15 cellular contexts compared by ENCODE assay signal in the genomic region with DNA sequence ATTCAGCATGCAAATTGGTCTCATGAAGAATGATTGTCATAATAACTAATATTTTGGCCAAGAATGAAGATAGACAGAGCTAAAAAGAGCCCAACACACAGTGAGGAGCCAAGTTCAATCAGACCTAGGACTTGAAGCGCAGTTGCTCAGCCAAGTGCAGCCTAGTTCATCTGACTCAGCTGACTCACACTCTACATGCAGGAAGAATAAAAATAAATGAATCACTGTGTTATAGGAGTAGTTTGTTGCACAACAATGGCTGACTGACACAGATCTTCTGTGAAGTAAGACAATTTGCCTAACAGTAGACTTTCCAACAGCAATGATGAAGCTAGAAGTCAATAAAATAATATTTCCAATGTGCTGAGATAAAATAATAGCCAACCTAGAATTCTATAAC.
DNase-seq lines count a peak whose midpoint lies in the region; ATAC-seq, FAIRE-seq and TF ChIP-seq lines count a peak whose summit lies in the region.
"Had no signal": no experiment of that assay in that cellular context is flagged by ENCODE, and none has a peak within 500 bp of the region (broad histone marks: within the 10 kb centered on the region; RNA-seq: fewer than 3 reads in every experiment).

No MANE protein-coding gene starts in this region.

- DNase-seq in left ventricle myocardium superior: no peak
- no peak for DNase-seq in cardiac septum (ENCODE audit: low spot score)
- peak; percentile 2 for DNase-seq in astrocyte (ENCODE audit: low read depth)
- peak; percentile 89 for DNase-seq in iris pigment epithelial cell (ENCODE audit: low read depth)
- DNase-seq in aorta: no peak
- no peak for DNase-seq in activated T-helper 2 cell treated with anti-CD3 and anti-CD28 coated beads, Interferon-gamma antibody, Interleukin-2, Interleukin-4, amounts not matched to agents 10 μg/mL and 5 μg/mL and 100 μg/mL, durations not matched to agents 14 hours and 24 hours and 36 hours (ENCODE audit: low spot score)
- no peak for DNase-seq in tibial nerve (ENCODE audit: low spot score in 2 of 2)
- DNase-seq in erythroblast (lab: John Stamatoyannopoulos, UW): no peak
- DNase-seq: effector memory CD8-positive, alpha-beta T cell; NCI-H1092; stimulated activated CD4-positive, alpha-beta T cell treated with anti-CD3 and anti-CD28 coated beads, Interleukin-15, amount 100 ng/mL, for 24 hours had no signal

- intact Hi-C loops in left ventricle myocardium superior (cut with micrococcal nuclease): no loop called here
- intact Hi-C loops in cardiac septum (cut with DNase I): no loop called here
- intact Hi-C loops in aorta (cut with DNase I): no loop called here
- intact Hi-C loops in activated T-helper 2 cell treated with anti-CD3 and anti-CD28 coated beads, Interferon-gamma antibody, Interleukin-2, Interleukin-4, amounts not matched to agents 10 μg/mL and 5 μg/mL and 100 μg/mL, durations not matched to agents 14 hours and 24 hours and 36 hours (cut with micrococcal nuclease): no loop called here

- H3K4me1 Mint-ChIP-seq in astrocyte (ENCODE audit: low read depth, unreplicated experiment): peaks cover 12% of the 10 kb centered on the region
- H3K4me1 Mint-ChIP-seq in activated T-helper 2 cell treated with anti-CD3 and anti-CD28 coated beads, Interferon-gamma antibody, Interleukin-2, Interleukin-4, amounts not matched to agents 10 μg/mL and 5 μg/mL and 100 μg/mL, durations not matched to agents 14 hours and 24 hours and 36 hours (ENCODE audit: low read depth): no peaks in the 10 kb centered on the region
- H3K4me1 Mint-ChIP-seq: stimulated activated memory B cell treated with anti-CD40 and anti-IgM and Interleukin-4, amounts not matched to agents 10 μg/mL and 1 μg/mL and 100 μg/mL, for 72 hours had no signal

- H2AFZ ChIP-seq in astrocyte (ENCODE audit: low read depth, low read length): no peak overlapping the region

- TF ChIP-seq CTCF in astrocyte (IDR thresholded peaks at IDR 0.05; ENCODE audit: insufficient read depth, low read depth, low read length): no peak
- no peak for TF ChIP-seq CTCF in tibial nerve (IDR thresholded peaks at IDR 0.05)

- H3K4me2 ChIP-seq in astrocyte (ENCODE audit: low read length): no peak overlapping the region

- H3K4me1 ChIP-seq in astrocyte (ENCODE audit: insufficient read depth, low read length) (no peaks in the 10 kb centered on the region), aorta (ENCODE audit: control insufficient read depth in 1 of 2, insufficient read depth in 2 of 2, low read length in 2 of 2) (no peaks in the 10 kb centered on the region), tibial nerve (no peaks in the 10 kb centered on the region)

- H3K9me3 Mint-ChIP-seq in astrocyte (ENCODE audit: unreplicated experiment): no peaks in the 10 kb centered on the region
- no peaks in the 10 kb centered on the region for H3K9me3 Mint-ChIP-seq in activated T-helper 2 cell treated with anti-CD3 and anti-CD28 coated beads, Interferon-gamma antibody, Interleukin-2, Interleukin-4, amounts not matched to agents 10 μg/mL and 5 μg/mL and 100 μg/mL, durations not matched to agents 14 hours and 24 hours and 36 hours
- H3K9me3 Mint-ChIP-seq: effector memory CD8-positive, alpha-beta T cell; natural killer cell treated with Interleukin-12 subunit alpha and Interleukin-12 subunit beta and Interleukin-15 and Interleukin-18, amount 100 ng/mL, for 72 hours; T-helper 1 cell treated with Interleukin-12 subunit alpha and Interleukin-12 subunit beta and Interleukin-4 antibody, amounts not matched to agents 30 μg/mL and 1 μg/mL, for 36 hours had no signal

- no peaks in the 10 kb centered on the region for H4K20me1 ChIP-seq in astrocyte (ENCODE audit: insufficient read depth, low read length)

- no peaks in the 10 kb centered on the region for H3K9me3 ChIP-seq in astrocyte (ENCODE audit: insufficient read depth, low read depth, low read length)
- no peaks in the 10 kb centered on the region for H3K9me3 ChIP-seq in aorta (ENCODE audit: control insufficient read depth, low read length)
- no peaks in the 10 kb centered on the region for H3K9me3 ChIP-seq in tibial nerve

- FAIRE-seq in astrocyte (lab: Jason Lieb, UNC): no peak

- no peak overlapping the region for H3K27ac Mint-ChIP-seq in astrocyte (ENCODE audit: unreplicated experiment)
- no peak overlapping the region for H3K27ac Mint-ChIP-seq in activated T-helper 2 cell treated with anti-CD3 and anti-CD28 coated beads, Interferon-gamma antibody, Interleukin-2, Interleukin-4, amounts not matched to agents 10 μg/mL and 5 μg/mL and 100 μg/mL, durations not matched to agents 14 hours and 24 hours and 36 hours
- H3K27ac Mint-ChIP-seq: activated naive CD8-positive, alpha-beta T cell; effector memory CD8-positive, alpha-beta T cell; natural killer cell treated with Interleukin-12 subunit alpha and Interleukin-12 subunit beta and Interleukin-15 and Interleukin-18, amount 100 ng/mL, for 72 hours; stimulated activated memory B cell treated with anti-CD40 and anti-IgM and Interleukin-4, amounts not matched to agents 10 μg/mL and 1 μg/mL and 100 μg/mL, for 72 hours; T-helper 1 cell treated with Interleukin-12 subunit alpha and Interleukin-12 subunit beta and Interleukin-4 antibody, amounts not matched to agents 30 μg/mL and 1 μg/mL, for 36 hours had no signal

- no peak for TF ChIP-seq EP300 in tibial nerve (IDR thresholded peaks at IDR 0.05)

- H3K79me2 ChIP-seq in astrocyte (ENCODE audit: insufficient read depth, low read length): no peaks in the 10 kb centered on the region

- ATAC-seq in left ventricle myocardium superior (peak; percentile 72), aorta (ENCODE audit: low FRiP score) (peak; percentile 63)
- ATAC-seq: effector memory CD8-positive, alpha-beta T cell; natural killer cell treated with Interleukin-12 subunit alpha and Interleukin-12 subunit beta and Interleukin-15 and Interleukin-18, amount 100 ng/mL, for 72 hours; stimulated activated memory B cell treated with anti-CD40 and anti-IgM and Interleukin-4, amounts not matched to agents 10 μg/mL and 1 μg/mL and 100 μg/mL, for 72 hours had no signal

- H3K27me3 ChIP-seq in astrocyte (ENCODE audit: insufficient read depth, low read length): no peaks in the 10 kb centered on the region
- H3K27me3 ChIP-seq in aorta (ENCODE audit: control insufficient read depth in 1 of 2, insufficient read depth in 2 of 2, low read length in 1 of 2): no peaks in the 10 kb centered on the region
- no peaks in the 10 kb centered on the region for H3K27me3 ChIP-seq in tibial nerve

- H3K4me3 Mint-ChIP-seq in astrocyte (ENCODE audit: unreplicated experiment): no peak overlapping the region
- no peak overlapping the region for H3K4me3 Mint-ChIP-seq in activated T-helper 2 cell treated with anti-CD3 and anti-CD28 coated beads, Interferon-gamma antibody, Interleukin-2, Interleukin-4, amounts not matched to agents 10 μg/mL and 5 μg/mL and 100 μg/mL, durations not matched to agents 14 hours and 24 hours and 36 hours (ENCODE audit: low read depth)
- H3K4me3 Mint-ChIP-seq: activated naive CD8-positive, alpha-beta T cell; effector memory CD8-positive, alpha-beta T cell; natural killer cell treated with Interleukin-12 subunit alpha and Interleukin-12 subunit beta and Interleukin-15 and Interleukin-18, amount 100 ng/mL, for 72 hours; stimulated activated memory B cell treated with anti-CD40 and anti-IgM and Interleukin-4, amounts not matched to agents 10 μg/mL and 1 μg/mL and 100 μg/mL, for 72 hours; T-helper 1 cell treated with Interleukin-12 subunit alpha and Interleukin-12 subunit beta and Interleukin-4 antibody, amounts not matched to agents 30 μg/mL and 1 μg/mL, for 36 hours had no signal

- H3K27me3 Mint-ChIP-seq in astrocyte (ENCODE audit: low read depth, unreplicated experiment): no peaks in the 10 kb centered on the region
- peaks cover 6% of the 10 kb centered on the region for H3K27me3 Mint-ChIP-seq in activated T-helper 2 cell treated with anti-CD3 and anti-CD28 coated beads, Interferon-gamma antibody, Interleukin-2, Interleukin-4, amounts not matched to agents 10 μg/mL and 5 μg/mL and 100 μg/mL, durations not matched to agents 14 hours and 24 hours and 36 hours (ENCODE audit: low read depth)
- H3K27me3 Mint-ChIP-seq: stimulated activated memory B cell treated with anti-CD40 and anti-IgM and Interleukin-4, amounts not matched to agents 10 μg/mL and 1 μg/mL and 100 μg/mL, for 72 hours had no signal

- H3K27ac ChIP-seq in astrocyte (ENCODE audit: low read depth, low read length) (no peak overlapping the region), aorta (ENCODE audit: low read depth in 1 of 2, low read length in 2 of 2) (no peak overlapping the region), tibial nerve (no peak overlapping the region)

- no peaks in the 10 kb centered on the region for H3K36me3 Mint-ChIP-seq in astrocyte (ENCODE audit: low read depth, unreplicated experiment)
- no peaks in the 10 kb centered on the region for H3K36me3 Mint-ChIP-seq in activated T-helper 2 cell treated with anti-CD3 and anti-CD28 coated beads, Interferon-gamma antibody, Interleukin-2, Interleukin-4, amounts not matched to agents 10 μg/mL and 5 μg/mL and 100 μg/mL, durations not matched to agents 14 hours and 24 hours and 36 hours (ENCODE audit: low read depth)
- H3K36me3 Mint-ChIP-seq: activated naive CD8-positive, alpha-beta T cell; natural killer cell treated with Interleukin-12 subunit alpha and Interleukin-12 subunit beta and Interleukin-15 and Interleukin-18, amount 100 ng/mL, for 72 hours; stimulated activated memory B cell treated with anti-CD40 and anti-IgM and Interleukin-4, amounts not matched to agents 10 μg/mL and 1 μg/mL and 100 μg/mL, for 72 hours had no signal

- H3K9ac ChIP-seq in astrocyte (ENCODE audit: low read length): no peak overlapping the region

- H3K4me3 ChIP-seq in astrocyte (ENCODE audit: insufficient read depth, low read depth, low read length) (no peak overlapping the region), aorta (ENCODE audit: low read length in 2 of 2) (no peak overlapping the region), tibial nerve (no peak overlapping the region)

- TF ChIP-seq POLR2A in tibial nerve (IDR thresholded peaks at IDR 0.05): no peak
- TF ChIP-seq POLR2A in erythroblast (IDR thresholded peaks at IDR 0.05; ENCODE audit: low read length): no peak

- WGBS in aorta, 2 donors: 73 to 84% methylated on average over 1 of the region's 1 CpG
- WGBS in tibial nerve, 2 donors: 67 to 80% methylated on average over 1 of the region's 1 CpG

- H3K36me3 ChIP-seq in astrocyte (ENCODE audit: insufficient read depth, low read length): no peaks in the 10 kb centered on the region
- no peaks in the 10 kb centered on the region for H3K36me3 ChIP-seq in aorta (ENCODE audit: control insufficient read depth in 1 of 2, insufficient read depth in 2 of 2, low read length in 1 of 2)
- no peaks in the 10 kb centered on the region for H3K36me3 ChIP-seq in tibial nerve

Comparison
In these comparisons a context has a peak if more than half of its experiments do, and no peak if none do; other contexts are left out.
1. DNase-seq: peak in astrocyte (single experiment) and iris pigment epithelial cell (single experiment); none in left ventricle myocardium superior (single experiment), cardiac septum (single experiment), aorta (0 of 2), activated T-helper 2 cell treated with anti-CD3 and anti-CD28 coated beads, Interferon-gamma antibody, Interleukin-2, Interleukin-4, amounts not matched to agents 10 μg/mL and 5 μg/mL and 100 μg/mL, durations not matched to agents 14 hours and 24 hours and 36 hours (single experiment), tibial nerve (0 of 2) and erythroblast (0 of 2).